ENCODE assay signal across 9 cellular contexts in genomic region chr11:64185323-64186204, GRCh38. TPM values are rescaled to one million over a fixed set of nuclear protein-coding genes. Genes with fewer than 3 reads are reported as not detected.
DNase-seq lines count a peak whose midpoint lies in the region; ATAC-seq and TF ChIP-seq lines count a peak whose summit lies in the region.
"Had no signal": no experiment of that assay in that cellular context is flagged by ENCODE, and none has a peak within 500 bp of the region (broad histone marks: within the 10 kb centered on the region; RNA-seq: fewer than 3 reads in every experiment).

STIP1 (plus strand) TSS chr11:64186171; CDS start chr11:64186262, 91 bp downstream.

- no peak for TF ChIP-seq CTCF in WTC11 (IDR thresholded peaks at IDR 0.05)
- TF ChIP-seq CTCF in spleen (IDR thresholded peaks at IDR 0.05 in 8 of 11, conservative IDR thresholded peaks at IDR 0.05 in 3 of 11), result peak in 10 of 11 experiments; percentile 29 to 92 (median 66)

- peak; percentile 69 to 99 (median 95) for TF ChIP-seq POLR2A in spleen (IDR thresholded peaks at IDR 0.05)

- DNase-seq in AG08396 (ENCODE audit: low spot score), result peak; percentile 99
- DNase-seq in NCI-H226, result peak; percentile 100
- DNase-seq in WTC11 (ENCODE audit: low spot score), result peak; percentile 99
- peak; percentile 96 to 100 (median 99) for DNase-seq in caudate nucleus (lab: John Stamatoyannopoulos, UW)
- DNase-seq in immature natural killer cell, result peak; percentile 99 to 100 (median 100)
- peak; percentile 100 for DNase-seq in spleen

- H3K4me3 ChIP-seq in spleen, result peak within 1 kb of the TSS in 5 of 8 donors; percentile 43 to 66 (median 59)

- H3K4me1 ChIP-seq in spleen, result peaks cover 36 to 49% (median 45%) of the 10 kb centered on the region in 6 donors

- H3K9me3 ChIP-seq in spleen, result no peaks in the 10 kb centered on the region

- no peak within 1 kb of the TSS for H3K27ac ChIP-seq in caudate nucleus (ENCODE audit: low read depth, low read length)
- peak within 1 kb of the TSS in 5 of 8 donors; percentile 71 to 97 (median 92) for H3K27ac ChIP-seq in spleen

- CTCF ChIA-PET in WTC11 (lab: Charles Lee), result interaction anchor here (0.6 to 3.1 kb wide), 31 partner anchors 10 to 347 kb away, joined by 3 to 23 read pairs (median 4); partner anchors contain the start of genes ESRRA, FERMT3, MACROD1 and MARK2

- H3K36me3 Mint-ChIP-seq in WTC11, result peaks cover 12% of the 10 kb centered on the region
- peaks cover 0 to 4% (median 0%) of the 10 kb centered on the region in 3 donors for H3K36me3 Mint-ChIP-seq in immature natural killer cell

- H3K27me3 ChIP-seq in spleen (replicated peaks in 1 of 7), result no peaks in the 10 kb centered on the region

- H3K4me3 Mint-ChIP-seq in WTC11, result peak within 1 kb of the TSS; percentile 93
- peak within 1 kb of the TSS; percentile 88 to 98 (median 92) for H3K4me3 Mint-ChIP-seq in immature natural killer cell
- H3K4me3 Mint-ChIP-seq: dendritic cell treated with granulocyte-macrophage colony-stimulating factor and Interleukin-4, amounts not matched to agents 40 ng/mL and 50 ng/mL, for 4 days had no signal

- ATAC-seq in GM18909 (IDR thresholded peaks at IDR 0.05; ENCODE audit: poor library complexity, unreplicated experiment), result peak; percentile 90
- ATAC-seq in HG03175 (IDR thresholded peaks at IDR 0.05; ENCODE audit: unreplicated experiment), result peak; percentile 86
- peak; percentile 92 for ATAC-seq in WTC11

- WGBS in spleen, 5 donors, result 0 to 1% (median 0%) methylated on average over 44 to 72 of the region's 72 CpGs

- POLR2A ChIA-PET in WTC11 (lab: Charles Lee), result interaction anchor here (0.6 to 2.3 kb wide), 17 partner anchors 11 to 268 kb away, joined by 3 to 11 read pairs (median 4); partner anchors contain the start of genes DNAJC4, FKBP2, MACROD1 and PRDX5

- intact Hi-C loops in spleen (cut with DNase I; ENCODE audit: low total_unique reads), result no loop called here

- peaks cover 0 to 21% (median 0%) of the 10 kb centered on the region in 6 donors for H3K36me3 ChIP-seq in spleen

- H3K9me3 Mint-ChIP-seq in WTC11 (no peaks in the 10 kb centered on the region), immature natural killer cell (no peaks in the 10 kb centered on the region)
- H3K9me3 Mint-ChIP-seq: dendritic cell treated with granulocyte-macrophage colony-stimulating factor and Interleukin-4, amounts not matched to agents 40 ng/mL and 50 ng/mL, for 4 days had no signal

- no peaks in the 10 kb centered on the region for H3K27me3 Mint-ChIP-seq in WTC11 (ENCODE audit: low read depth)
- H3K27me3 Mint-ChIP-seq in immature natural killer cell (ENCODE audit: low read depth in 3 of 3), result peaks cover 6 to 9% (median 6%) of the 10 kb centered on the region in 3 donors
- H3K27me3 Mint-ChIP-seq: dendritic cell treated with granulocyte-macrophage colony-stimulating factor and Interleukin-4, amounts not matched to agents 40 ng/mL and 50 ng/mL, for 4 days had no signal

- H3K4me1 Mint-ChIP-seq in WTC11 (peaks cover 41% of the 10 kb centered on the region), immature natural killer cell (peaks cover 32 to 36% of the 10 kb centered on the region in 2 donors)

- H3K27ac Mint-ChIP-seq in WTC11, result peak within 1 kb of the TSS; percentile 96
- H3K27ac Mint-ChIP-seq in immature natural killer cell, result peak within 1 kb of the TSS in 5 of 6 donors; percentile 92 to 98 (median 93)
- H3K27ac Mint-ChIP-seq: dendritic cell treated with granulocyte-macrophage colony-stimulating factor and Interleukin-4, amounts not matched to agents 40 ng/mL and 50 ng/mL, for 4 days had no signal

TF ChIP-seq in WTC11, 78 proteins besides CTCF, POLR2A, EP300 and RAD21 (continues in another document):
- TF ChIP-seq IRF1 (CRISPR knock-in tag; IDR thresholded peaks at IDR 0.05) (peak; percentile 57; the same call in 1 of the 2 replicates), ZNF425 (CRISPR knock-in tag; conservative IDR thresholded peaks at IDR 0.05) (no peak), HMGXB4 (CRISPR knock-in tag; IDR thresholded peaks at IDR 0.05) (peak; percentile 96), SP1 (CRISPR knock-in tag; conservative IDR thresholded peaks at IDR 0.05) (peak; percentile 74), PRDM15 (CRISPR knock-in tag; IDR thresholded peaks at IDR 0.05) (peak; percentile 48), NFYB (CRISPR knock-in tag; conservative IDR thresholded peaks at IDR 0.05; ENCODE audit: low read depth) (peak; percentile 100), ZMAT4 (CRISPR knock-in tag; IDR thresholded peaks at IDR 0.05) (no peak), ATF1 (CRISPR knock-in tag; IDR thresholded peaks at IDR 0.05) (peak; percentile 87; the same call in 1 of the 2 replicates)

RNA-seq across cellular contexts. Expression of gene STIP1, which starts in this region (rescaled TPM):
- total RNA-seq in WTC11 (2021), result 291 to 296 TPM (median 296 TPM) in 3 replicates
- 100 to 1,000 TPM in 1 of 3 donors, 10 to 100 TPM in 2; 51.3 to 113 (median 57.3) TPM for polyA plus RNA-seq in immature natural killer cell
- total RNA-seq in spleen, result 100 to 1,000 TPM in 2 of 7 donors, 10 to 100 TPM in 5; 61.2 to 111 (median 88.2) TPM
- polyA plus RNA-seq in spleen, result 10 to 100 TPM; 30.1 to 68.4 (median 38.8) TPM
